In the genomic region with DNA sequence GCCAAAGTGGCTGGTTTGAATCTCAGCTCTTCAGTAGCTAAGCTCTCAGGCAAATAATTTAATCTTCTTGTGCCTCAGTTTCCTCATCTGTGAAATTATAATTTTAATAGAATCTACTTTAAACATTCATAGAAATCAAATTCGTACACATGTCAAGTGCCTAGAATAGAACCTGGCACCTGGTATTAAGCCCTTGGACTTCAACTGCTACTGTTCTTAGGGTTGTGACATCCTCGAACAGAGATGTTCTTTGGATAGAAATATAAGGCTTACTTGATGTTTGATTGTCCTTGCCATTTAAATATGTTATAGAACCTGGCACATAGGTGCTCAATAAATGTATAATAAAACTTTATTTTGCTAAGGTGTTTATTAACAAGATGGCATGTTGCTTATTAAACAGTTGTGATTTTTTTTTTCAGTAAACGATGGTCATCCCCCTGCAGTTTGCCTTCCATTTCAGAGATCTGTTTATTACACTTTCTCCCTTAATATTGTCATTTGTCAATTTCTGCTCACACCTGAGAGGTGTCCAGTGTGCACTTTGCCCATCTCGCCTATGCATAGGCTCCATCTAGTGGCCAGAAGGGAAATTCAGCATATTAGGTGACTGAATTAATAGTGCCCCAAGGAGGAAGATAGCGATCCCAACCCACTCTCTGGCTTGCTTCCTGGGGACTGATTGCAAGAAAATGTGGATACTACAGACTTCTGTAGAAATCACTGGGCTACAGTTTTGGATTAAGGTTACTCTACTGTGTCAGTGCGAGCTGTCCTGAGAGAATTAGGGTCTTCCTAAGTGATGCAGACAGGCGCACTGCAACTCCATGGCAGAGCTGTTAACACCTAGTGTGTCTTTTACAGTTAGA, we compare ENCODE assay signal across 8 cellular contexts. TPM values are rescaled to one million over a fixed set of nuclear protein-coding genes. Genes with fewer than 3 reads are reported as not detected.
DNase-seq lines count a peak whose midpoint lies in the region; ATAC-seq and TF ChIP-seq lines count a peak whose summit lies in the region.

No MANE protein-coding gene starts in this region.

- intact Hi-C loops in MCF 10A (cut with micrococcal nuclease), result loop anchor here (1.0 to 2.0 kb wide), 2 partner anchors 140 to 246 kb away; no protein-coding TSS in a partner anchor

- H3K36me3 ChIP-seq in tibial nerve, result no peaks in the 10 kb centered on the region

- DNase-seq in NCI-H510A treated with DMSO at 0.1 percent for 48 hours (lab: John Stamatoyannopoulos, UW), result peak; percentile 24
- DNase-seq in NCI-H510A (lab: John Stamatoyannopoulos, UW), result no peak
- DNase-seq in NK-92 treated with Interleukin-12 subunit alpha and Interleukin-12 subunit beta, amount 100 ng/mL, for 24 hours (lab: John Stamatoyannopoulos, UW), result peak; percentile 26
- DNase-seq in MCF 10A (ENCODE audit: unreplicated experiment), result peak; percentile 76
- DNase-seq in kidney tubule cell (ENCODE audit: low spot score), result peak; percentile 70
- DNase-seq in tibial nerve (ENCODE audit: low spot score in 2 of 2), result peak in 1 of 2 donors; percentile 81

- peaks cover 17% of the 10 kb centered on the region for H3K36me3 Mint-ChIP-seq in MCF 10A (ENCODE audit: insufficient read depth, unreplicated experiment)

- H3K4me3 ChIP-seq in tibial nerve, result no peak overlapping the region

- CTCF ChIA-PET in MCF 10A (lab: Yijun Ruan, JAX), result interaction anchor here (0.5 to 4.6 kb wide), 46 partner anchors 7 to 525 kb away, joined by 3 to 58 read pairs (median 4); no protein-coding TSS in a partner anchor

- H3K4me1 Mint-ChIP-seq in MCF 10A (ENCODE audit: insufficient read depth, unreplicated experiment), result peaks cover 44% of the 10 kb centered on the region

- TF ChIP-seq POLR2A in tibial nerve (IDR thresholded peaks at IDR 0.05), result no peak

- no peak overlapping the region for H3K4me3 Mint-ChIP-seq in MCF 10A (ENCODE audit: unreplicated experiment)

- H3K27me3 Mint-ChIP-seq in MCF 10A (ENCODE audit: insufficient read depth, unreplicated experiment), result no peaks in the 10 kb centered on the region

- no peaks in the 10 kb centered on the region for H3K9me3 ChIP-seq in tibial nerve

- peaks cover 0 to 78% (median 0%) of the 10 kb centered on the region in 4 donors for H3K4me1 ChIP-seq in tibial nerve

- POLR2A ChIA-PET in MCF 10A (lab: Yijun Ruan, JAX), result interaction anchor here (0.7 to 4.7 kb wide), 14 partner anchors 8 to 236 kb away, joined by 3 to 33 read pairs (median 6); partner anchors contain the start of gene IGF1R

- peak overlapping the region; percentile 3 for H3K27ac Mint-ChIP-seq in MCF 10A (ENCODE audit: low read depth, unreplicated experiment)

- no peak overlapping the region for H3K27ac ChIP-seq in tibial nerve

- no peaks in the 10 kb centered on the region for H3K9me3 Mint-ChIP-seq in MCF 10A (ENCODE audit: unreplicated experiment)

- no TSS peak for BruUV-seq in MCF 10A (replicated peaks; lab: Mats Ljungman, UMichigan)

- 44 to 46% methylated on average over 7 of the region's 7 CpGs for WGBS in tibial nerve, 2 donors

- peak; percentile 96 for ATAC-seq in GM19351 (IDR thresholded peaks at IDR 0.05; ENCODE audit: unreplicated experiment)
- ATAC-seq in HG03342 (IDR thresholded peaks at IDR 0.05; ENCODE audit: unreplicated experiment), result peak; percentile 90

- TF ChIP-seq EP300 in tibial nerve (IDR thresholded peaks at IDR 0.05), result peak in 1 of 2 donors; percentile 14

- TF ChIP-seq CTCF in MCF 10A (IDR thresholded peaks at IDR 0.05; ENCODE audit: unreplicated experiment) (peak; percentile 69), tibial nerve (IDR thresholded peaks at IDR 0.05) (peak; percentile 67 to 79 (median 77))

- H3K27me3 ChIP-seq in tibial nerve, result no peaks in the 10 kb centered on the region

RNA-seq across cellular contexts. Expression of gene IGF1R, which starts 10.7 kb away (rescaled TPM):
- total RNA-seq in MCF 10A (2022), result 50.7 and 53.3 TPM in 2 replicates
- 100 to 1,000 TPM in 2 of 4 donors, 10 to 100 TPM in 2; 82.5 to 164 (median 111) TPM for total RNA-seq in tibial nerve
